17 cellular contexts compared by ENCODE assay signal in genomic region chr1:31799895-31800676, GRCh38. TPM values are rescaled to one million over a fixed set of nuclear protein-coding genes. Genes with fewer than 3 reads are reported as not detected.
A peak's percentile ranks its signal among the peaks of the same experiment; 100 is the strongest.
DNase-seq lines count a peak whose midpoint lies in the region; ATAC-seq, FAIRE-seq and TF ChIP-seq lines count a peak whose summit lies in the region.
"Had no signal": no experiment of that assay in that cellular context is flagged by ENCODE, and none has a peak within 500 bp of the region (broad histone marks: within the 10 kb centered on the region; RNA-seq: fewer than 3 reads in every experiment).

No MANE protein-coding gene starts in this region.

- H3K23me2 ChIP-seq in H1 (ENCODE audit: low read depth, low read length): no peaks in the 10 kb centered on the region; the same call in 1 of the 2 replicates

- H3K27ac ChIP-seq in H1 (ENCODE audit: low read depth, low read length) (no peak overlapping the region), neuronal stem cell (replicated peaks; ENCODE audit: low read length) (no peak overlapping the region), brain microvascular endothelial cell (no peak overlapping the region), tibial nerve (no peak overlapping the region)
- H3K27ac ChIP-seq: body of pancreas, coronary artery, gastroesophageal sphincter had no signal

- H2BK20ac ChIP-seq in H1 (ENCODE audit: low read length): no peak overlapping the region

- 91% methylated on average over 16 of the region's 16 CpGs; no CpG with 5 or more reads in 1 of the 2 experiments for WGBS in H1 (ENCODE audit: extremely low coverage in 1 of 2, insufficient coverage in 1 of 2, insufficient read length in 1 of 2, insufficient replicate concordance in 2 of 2, low coverage in 1 of 2, low lambda C conversion rate in 2 of 2, missing lambda C conversion rate in 1 of 2), 2 experiments
- no CpG with 5 or more reads among the region's 16 CpGs for WGBS in neuronal stem cell (ENCODE audit: extremely low coverage in 2 of 2, insufficient read length in 2 of 2, insufficient replicate concordance in 1 of 2), 2 donors
- WGBS in tibial nerve, 2 donors: 84 to 88% methylated on average over 8 to 15 of the region's 16 CpGs

- H3K27me3 ChIP-seq in H1 (replicated peaks in 1 of 4; ENCODE audit: control insufficient read depth in 3 of 4, extremely low read depth in 1 of 4, insufficient read depth in 3 of 4, low read length in 3 of 4) (peaks cover 0 to 3% (median 0%) of the 10 kb centered on the region in 4 experiments; a peak in 2 of 7 replicates), neuronal stem cell (ENCODE audit: control insufficient read depth in 3 of 3, insufficient read depth in 3 of 3, low read depth in 1 of 3, low read length in 3 of 3) (peaks cover 0 to 24% (median 0%) of the 10 kb centered on the region in 3 experiments), brain microvascular endothelial cell (replicated peaks) (no peaks in the 10 kb centered on the region), tibial nerve (no peaks in the 10 kb centered on the region)
- H3K27me3 ChIP-seq: body of pancreas had no signal

- CTCF ChIA-PET in H1 (lab: Charles Lee; ENCODE audit: partially characterized antibody): interaction anchor here (1.2 to 5.5 kb wide), 6 partner anchors 10 to 164 kb away, joined by 3 to 44 read pairs (median 6); partner anchors contain the start of gene SPOCD1

- POLR2A ChIA-PET in H1 (lab: Charles Lee; ENCODE audit: partially characterized antibody): interaction anchor here (0.6 to 1.7 kb wide), 5 partner anchors 13 to 964 kb away, joined by 3 to 6 read pairs (median 4); no protein-coding TSS in a partner anchor

- H3K9ac ChIP-seq in H1 (replicated peaks in 1 of 4; ENCODE audit: extremely low read depth in 1 of 4, low read depth in 3 of 4, low read length in 3 of 4): no peak overlapping the region
- no peak overlapping the region for H3K9ac ChIP-seq in neuronal stem cell (ENCODE audit: low read depth, low read length, poor library complexity)

- no peak overlapping the region for H3K14ac ChIP-seq in H1 (ENCODE audit: insufficient read length)
- peak overlapping the region; percentile 72 for H3K14ac ChIP-seq in neuronal stem cell (ENCODE audit: low read length)

- H4K5ac ChIP-seq in H1 (ENCODE audit: insufficient read length, low read depth, low read length): no peak overlapping the region

- H3K79me1 ChIP-seq in H1 (ENCODE audit: low read depth, low read length): no peaks in the 10 kb centered on the region
- no peaks in the 10 kb centered on the region for H3K79me1 ChIP-seq in neuronal stem cell (ENCODE audit: low read depth, low read length)

- no peak overlapping the region for H3K56ac ChIP-seq in H1 (replicated peaks; ENCODE audit: insufficient read length, low read depth, low read length)

- no peak for TF ChIP-seq CTCF in natural killer cell (IDR thresholded peaks at IDR 0.05)
- no peak for TF ChIP-seq CTCF in H1 (IDR thresholded peaks at IDR 0.05; ENCODE audit: control extremely low read depth in 1 of 3, insufficient read depth in 1 of 3, low read depth in 1 of 3, low read length in 3 of 3)
- no peak for TF ChIP-seq CTCF in brain microvascular endothelial cell (IDR thresholded peaks at IDR 0.05; ENCODE audit: low read depth, low read length, missing control alignments)
- TF ChIP-seq CTCF in tibial nerve (IDR thresholded peaks at IDR 0.05): no peak

- no peak overlapping the region for H4K8ac ChIP-seq in H1 (ENCODE audit: extremely low read depth, insufficient read depth, low read length)
- peak overlapping the region; percentile 20 for H4K8ac ChIP-seq in neuronal stem cell (ENCODE audit: low read depth, low read length)

- no peaks in the 10 kb centered on the region for H3K9me3 Mint-ChIP-seq in natural killer cell
- H3K9me3 Mint-ChIP-seq in natural killer cell treated with Interleukin-12 subunit alpha and Interleukin-12 subunit beta and Interleukin-15 and Interleukin-18, amount 100 ng/mL, for 72 hours: no peaks in the 10 kb centered on the region
- no peaks in the 10 kb centered on the region for H3K9me3 Mint-ChIP-seq in activated T-helper 1 cell treated with anti-CD3 and anti-CD28 coated beads, Interleukin-12 subunit alpha, Interleukin-12 subunit beta, Interleukin-2, Interleukin-4 antibody, amounts not matched to agents 30 ng/mL and 10 ng/mL and 1 ng/mL, durations not matched to agents 14 hours and 24 hours and 36 hours
- H3K9me3 Mint-ChIP-seq: activated naive CD4-positive, alpha-beta T cell treated with anti-CD3 and anti-CD28 coated beads, Interleukin-2, amount 10 ng/mL, durations not matched to agents 7 days and 5 days had no signal

- H2AFZ ChIP-seq in H1 (ENCODE audit: low read length): no peak overlapping the region
- H2AFZ ChIP-seq in neuronal stem cell (ENCODE audit: low read length): peak overlapping the region; percentile 71

- 0 out of 2 replicates have a peak overlapping the region, but pooled peaks have one; percentile 97 for H2BK15ac ChIP-seq in H1 (ENCODE audit: low read length)
- H2BK15ac ChIP-seq in neuronal stem cell (ENCODE audit: low read length): peak overlapping the region; percentile 22

- no peak for FAIRE-seq in H1 (lab: Jason Lieb, UNC)

- H3K23ac ChIP-seq in H1 (ENCODE audit: insufficient read length) (no peak overlapping the region), neuronal stem cell (ENCODE audit: low read depth, low read length, poor library complexity) (no peak overlapping the region)

- H3K4me3 Mint-ChIP-seq in natural killer cell: no peak overlapping the region
- H3K4me3 Mint-ChIP-seq in natural killer cell treated with Interleukin-12 subunit alpha and Interleukin-12 subunit beta and Interleukin-15 and Interleukin-18, amount 100 ng/mL, for 72 hours: no peak overlapping the region
- no peak overlapping the region for H3K4me3 Mint-ChIP-seq in activated T-helper 1 cell treated with anti-CD3 and anti-CD28 coated beads, Interleukin-12 subunit alpha, Interleukin-12 subunit beta, Interleukin-2, Interleukin-4 antibody, amounts not matched to agents 30 ng/mL and 10 ng/mL and 1 ng/mL, durations not matched to agents 14 hours and 24 hours and 36 hours
- H3K4me3 Mint-ChIP-seq: activated naive CD4-positive, alpha-beta T cell treated with anti-CD3 and anti-CD28 coated beads, Interleukin-2, amount 10 ng/mL, durations not matched to agents 7 days and 5 days had no signal

- intact Hi-C loops in natural killer cell (cut with micrococcal nuclease): no loop called here
- intact Hi-C loops in activated T-helper 1 cell treated with anti-CD3 and anti-CD28 coated beads, Interleukin-12 subunit alpha, Interleukin-12 subunit beta, Interleukin-2, Interleukin-4 antibody, amounts not matched to agents 30 ng/mL and 10 ng/mL and 1 ng/mL, durations not matched to agents 14 hours and 24 hours and 36 hours (cut with micrococcal nuclease): no loop called here

- peaks cover 4 to 9% of the 10 kb centered on the region in 2 donors for H3K4me1 Mint-ChIP-seq in natural killer cell
- H3K4me1 Mint-ChIP-seq in natural killer cell treated with Interleukin-12 subunit alpha and Interleukin-12 subunit beta and Interleukin-15 and Interleukin-18, amount 100 ng/mL, for 72 hours (ENCODE audit: low read depth in 2 of 2): peaks cover 3 to 8% of the 10 kb centered on the region in 2 donors
- H3K4me1 Mint-ChIP-seq in activated T-helper 1 cell treated with anti-CD3 and anti-CD28 coated beads, Interleukin-12 subunit alpha, Interleukin-12 subunit beta, Interleukin-2, Interleukin-4 antibody, amounts not matched to agents 30 ng/mL and 10 ng/mL and 1 ng/mL, durations not matched to agents 14 hours and 24 hours and 36 hours (ENCODE audit: low read depth): no peaks in the 10 kb centered on the region

- no peak overlapping the region for H2AK5ac ChIP-seq in H1 (ENCODE audit: low read depth, low read length)
- no peak overlapping the region for H2AK5ac ChIP-seq in neuronal stem cell (ENCODE audit: low read depth, low read length)

- TF ChIP-seq RAD21 in H1 (IDR thresholded peaks at IDR 0.05 in 1 of 2, conservative IDR thresholded peaks at IDR 0.05 in 1 of 2; ENCODE audit: low read depth in 2 of 2, low read length in 2 of 2): no peak

- H4K91ac ChIP-seq in H1 (replicated peaks; ENCODE audit: insufficient read length, low read length) (peak overlapping the region; percentile 83), neuronal stem cell (ENCODE audit: low read depth, low read length, poor library complexity) (no peak overlapping the region)

- TF ChIP-seq POLR2A in H1 (IDR thresholded peaks at IDR 0.05; ENCODE audit: control extremely low read depth in 1 of 2, low read depth in 2 of 2, low read length in 2 of 2) (no peak), tibial nerve (IDR thresholded peaks at IDR 0.05) (no peak)

- TF ChIP-seq EP300 in H1 (IDR thresholded peaks at IDR 0.05; ENCODE audit: borderline replicate concordance in 1 of 2, low read depth in 2 of 2, low read length in 2 of 2): no peak
- no peak for TF ChIP-seq EP300 in tibial nerve (IDR thresholded peaks at IDR 0.05)

- in situ Hi-C loops in brain microvascular endothelial cell (cut with HindIII; ENCODE audit: low pct_ligation_motif_present, low sequenced_read_pairs): no loop called here

- no peak overlapping the region for H2BK120ac ChIP-seq in H1 (replicated peaks; ENCODE audit: low read depth, low read length)
- H2BK120ac ChIP-seq in neuronal stem cell (ENCODE audit: low read depth, low read length): no peak overlapping the region

- H3K9me3 ChIP-seq in H1 (ENCODE audit: insufficient read depth in 2 of 2, low read depth in 1 of 2, low read length in 1 of 2) (no peaks in the 10 kb centered on the region), neuronal stem cell (replicated peaks in 1 of 2; ENCODE audit: control insufficient read depth in 2 of 2, insufficient read depth in 1 of 2, low read depth in 1 of 2, low read length in 2 of 2) (no peaks in the 10 kb centered on the region), tibial nerve (no peaks in the 10 kb centered on the region)
- H3K9me3 ChIP-seq: body of pancreas, gastroesophageal sphincter had no signal

- H3K4me1 ChIP-seq in H1 (replicated peaks in 1 of 4; ENCODE audit: control insufficient read depth in 3 of 4, insufficient read depth in 4 of 4, low read length in 3 of 4) (peaks cover 0 to 16% (median 8%) of the 10 kb centered on the region in 4 experiments; a peak in 5 of 7 replicates), neuronal stem cell (ENCODE audit: control insufficient read depth in 2 of 2, insufficient read depth in 1 of 2, low read depth in 1 of 2, low read length in 2 of 2) (peaks cover 22 to 29% of the 10 kb centered on the region in 2 donors), tibial nerve (peaks cover 0 to 14% (median 3%) of the 10 kb centered on the region in 4 donors)
- H3K4me1 ChIP-seq: body of pancreas, gastroesophageal sphincter had no signal

- H3K79me2 ChIP-seq in H1 (ENCODE audit: control insufficient read depth in 1 of 2, insufficient read depth in 2 of 2, low read length in 2 of 2): no peaks in the 10 kb centered on the region

- H3K4me2 ChIP-seq in H1 (ENCODE audit: insufficient read depth in 1 of 2, low read depth in 2 of 2, low read length in 2 of 2): no peak overlapping the region; a peak in 1 of 4 replicates
- no peak overlapping the region for H3K4me2 ChIP-seq in neuronal stem cell (ENCODE audit: insufficient read depth, low read length, poor library complexity, severe bottlenecking)

- H3K27me3 Mint-ChIP-seq in natural killer cell (ENCODE audit: low read depth in 2 of 2): peaks cover 0 to 9% of the 10 kb centered on the region in 2 donors
- H3K27me3 Mint-ChIP-seq in natural killer cell treated with Interleukin-12 subunit alpha and Interleukin-12 subunit beta and Interleukin-15 and Interleukin-18, amount 100 ng/mL, for 72 hours: peaks cover 5 to 9% of the 10 kb centered on the region in 2 donors
- H3K27me3 Mint-ChIP-seq in activated T-helper 1 cell treated with anti-CD3 and anti-CD28 coated beads, Interleukin-12 subunit alpha, Interleukin-12 subunit beta, Interleukin-2, Interleukin-4 antibody, amounts not matched to agents 30 ng/mL and 10 ng/mL and 1 ng/mL, durations not matched to agents 14 hours and 24 hours and 36 hours (ENCODE audit: insufficient read depth): peaks cover 8% of the 10 kb centered on the region

- H3K27ac Mint-ChIP-seq in natural killer cell: no peak overlapping the region
- peak overlapping the region in 1 of 2 donors; percentile 26 for H3K27ac Mint-ChIP-seq in natural killer cell treated with Interleukin-12 subunit alpha and Interleukin-12 subunit beta and Interleukin-15 and Interleukin-18, amount 100 ng/mL, for 72 hours
- no peak overlapping the region for H3K27ac Mint-ChIP-seq in activated T-helper 1 cell treated with anti-CD3 and anti-CD28 coated beads, Interleukin-12 subunit alpha, Interleukin-12 subunit beta, Interleukin-2, Interleukin-4 antibody, amounts not matched to agents 30 ng/mL and 10 ng/mL and 1 ng/mL, durations not matched to agents 14 hours and 24 hours and 36 hours
- H3K27ac Mint-ChIP-seq: activated naive CD4-positive, alpha-beta T cell treated with anti-CD3 and anti-CD28 coated beads, Interleukin-2, amount 10 ng/mL, durations not matched to agents 7 days and 5 days; progenitor cell of endocrine pancreas had no signal

- no peak for ATAC-seq in natural killer cell
- ATAC-seq in natural killer cell treated with Interleukin-12 subunit alpha and Interleukin-12 subunit beta and Interleukin-15 and Interleukin-18, amount 100 ng/mL, for 72 hours: no peak
- ATAC-seq: body of pancreas, gastroesophageal sphincter had no signal

- no peaks in the 10 kb centered on the region for H3K36me3 ChIP-seq in H1 (ENCODE audit: control insufficient read depth in 2 of 4, insufficient read depth in 4 of 4, low read length in 3 of 4)
- no peaks in the 10 kb centered on the region for H3K36me3 ChIP-seq in neuronal stem cell (replicated peaks in 1 of 2; ENCODE audit: control insufficient read depth in 2 of 2, insufficient read depth in 2 of 2, low read length in 2 of 2)
- H3K36me3 ChIP-seq in brain microvascular endothelial cell (replicated peaks): peaks cover 13% of the 10 kb centered on the region
- H3K36me3 ChIP-seq in tibial nerve: no peaks in the 10 kb centered on the region
- H3K36me3 ChIP-seq: gastroesophageal sphincter had no signal

- H3K18ac ChIP-seq in H1 (ENCODE audit: extremely low read depth, low read length) (peak overlapping the region; percentile 32; the same call in 1 of the 2 replicates), neuronal stem cell (ENCODE audit: low read length) (peak overlapping the region; percentile 67)

- H3K4ac ChIP-seq in H1 (replicated peaks; ENCODE audit: insufficient read length, low read depth, low read length) (peak overlapping the region; percentile 32), neuronal stem cell (ENCODE audit: low read length) (no peak overlapping the region)

- H3K36me3 Mint-ChIP-seq in natural killer cell: no peaks in the 10 kb centered on the region
- no peaks in the 10 kb centered on the region for H3K36me3 Mint-ChIP-seq in natural killer cell treated with Interleukin-12 subunit alpha and Interleukin-12 subunit beta and Interleukin-15 and Interleukin-18, amount 100 ng/mL, for 72 hours
- H3K36me3 Mint-ChIP-seq in activated T-helper 1 cell treated with anti-CD3 and anti-CD28 coated beads, Interleukin-12 subunit alpha, Interleukin-12 subunit beta, Interleukin-2, Interleukin-4 antibody, amounts not matched to agents 30 ng/mL and 10 ng/mL and 1 ng/mL, durations not matched to agents 14 hours and 24 hours and 36 hours (ENCODE audit: low read depth): no peaks in the 10 kb centered on the region
- H3K36me3 Mint-ChIP-seq: activated naive CD4-positive, alpha-beta T cell treated with anti-CD3 and anti-CD28 coated beads, Interleukin-2, amount 10 ng/mL, durations not matched to agents 7 days and 5 days had no signal

- H3K4me3 ChIP-seq in H1 (ENCODE audit: extremely low read depth in 1 of 4, insufficient read depth in 2 of 4, low read depth in 3 of 4, low read length in 4 of 4) (no peak overlapping the region), neuronal stem cell (ENCODE audit: low read length in 2 of 2) (no peak overlapping the region), brain microvascular endothelial cell (ENCODE audit: low read depth, low read length) (no peak overlapping the region), tibial nerve (no peak overlapping the region)
- H3K4me3 ChIP-seq: body of pancreas, coronary artery, gastroesophageal sphincter had no signal

- peak; percentile 8 for DNase-seq in natural killer cell
- no peak for DNase-seq in natural killer cell treated with Interleukin-12 subunit alpha and Interleukin-12 subunit beta and Interleukin-15 and Interleukin-18, amount 100 ng/mL, for 72 hours (ENCODE audit: low spot score)
- no peak for DNase-seq in H1 (ENCODE audit: low read depth in 1 of 2, low spot score in 2 of 2)
- DNase-seq in neuronal stem cell (ENCODE audit: low spot score): no peak
- no peak for DNase-seq in effector CD4-positive, alpha-beta T cell
- no peak for DNase-seq in brain microvascular endothelial cell
- no peak for DNase-seq in tibial nerve (ENCODE audit: low spot score in 2 of 2)
- no peak for DNase-seq in activated T-helper 1 cell treated with anti-CD3 and anti-CD28 coated beads, Interleukin-12 subunit alpha, Interleukin-12 subunit beta, Interleukin-2, Interleukin-4 antibody, amounts not matched to agents 30 ng/mL and 10 ng/mL and 1 ng/mL, durations not matched to agents 14 hours and 24 hours and 36 hours (ENCODE audit: low spot score)
- DNase-seq: activated naive CD4-positive, alpha-beta T cell treated with anti-CD3 and anti-CD28 coated beads, Interleukin-2, amount 10 ng/mL, durations not matched to agents 7 days and 5 days; body of pancreas; GOT3; MM.1S; NCI-H1694 treated with DMSO at 0.1 percent for 48 hours; NCI-H226 had no signal

- H4K20me1 ChIP-seq in H1 (replicated peaks in 1 of 2; ENCODE audit: control insufficient read depth in 1 of 2, insufficient read depth in 2 of 2, low read length in 2 of 2): no peaks in the 10 kb centered on the region

- H2BK5ac ChIP-seq in H1 (ENCODE audit: low read depth, low read length) (no peak overlapping the region), neuronal stem cell (ENCODE audit: low read length) (no peak overlapping the region)

- H2BK12ac ChIP-seq in H1 (ENCODE audit: low read depth, low read length) (peak overlapping the region; percentile 34; the same call in 1 of the 2 replicates), neuronal stem cell (ENCODE audit: low read length) (no peak overlapping the region)

RNA-seq across cellular contexts. Expression of gene SPOCD1, which starts 15.7 kb away (rescaled TPM):
- under 1 TPM in 2 of 3 donors, not detected in 1; 0.54 to 0.68 TPM for total RNA-seq in natural killer cell
- total RNA-seq in natural killer cell treated with Interleukin-12 subunit alpha and Interleukin-12 subunit beta and Interleukin-15 and Interleukin-18, amount 100 ng/mL, for 72 hours: not detected
- total RNA-seq in H1 (2021; fragmentation: NEBNext Ultra II Directional; extraction: Animal tissue kit (Norgen Biotek cat#: 25700)): 1.8 and 2.0 TPM in 2 replicates
- 2.9 and 4.2 TPM in 2 replicates for polyA plus RNA-seq in H1 (2011; rRNA removed)
- polyA plus RNA-seq in H1 (2011; cell fraction: cytosol; rRNA removed): 4.7 TPM
- 13.1 TPM for polyA plus RNA-seq in H1 (2011; cell fraction: nucleus; rRNA removed)
- 1.9 to 2.6 TPM (median 2.1 TPM) in 4 replicates for polyA plus RNA-seq in H1 (2012, experiment 1 of 2)
- polyA plus RNA-seq in H1 (2012, experiment 2 of 2): 0.84 TPM
- 1.4 TPM for polyA plus RNA-seq in H1 (2013, experiment 1 of 2)
- polyA plus RNA-seq in H1 (2013, experiment 2 of 2): 1.0 TPM
- polyA minus RNA-seq in H1 (2011; rRNA and poly(A)+ RNA removed): 2.2 and 3.0 TPM in 2 replicates
- 1.2 TPM for polyA minus RNA-seq in H1 (2011; cell fraction: cytosol; rRNA and poly(A)+ RNA removed)
- 5.6 TPM for polyA minus RNA-seq in H1 (2011; cell fraction: nucleus; rRNA and poly(A)+ RNA removed)
- polyA plus RNA-seq in neuronal stem cell (2013, experiment 1 of 2): 1.1 TPM
- polyA plus RNA-seq in neuronal stem cell (2013, experiment 2 of 2): 0.97 TPM
- total RNA-seq in tibial nerve: 10 to 100 TPM in 1 of 4 donors, under 1 TPM in 2, not detected in 1; 0.42 to 14.1 (median 0.66) TPM
- not detected in 2 replicates for total RNA-seq in activated T-helper 1 cell treated with anti-CD3 and anti-CD28 coated beads, Interleukin-12 subunit alpha, Interleukin-12 subunit beta, Interleukin-2, Interleukin-4 antibody, amounts not matched to agents 30 ng/mL and 10 ng/mL and 1 ng/mL, durations not matched to agents 14 hours and 24 hours and 36 hours

RNA-seq across cellular contexts. Expression of gene ADGRB2, which starts 35.9 kb away (rescaled TPM):
- total RNA-seq in natural killer cell (10 to 100 TPM in 2 of 3 donors, 1 to 10 TPM in 1; 7.6 to 19.9 (median 12.8) TPM), tibial nerve (10 to 100 TPM in 1 of 4 donors, 1 to 10 TPM in 3; 1.6 to 10.5 (median 4.1) TPM)
- total RNA-seq in natural killer cell treated with Interleukin-12 subunit alpha and Interleukin-12 subunit beta and Interleukin-15 and Interleukin-18, amount 100 ng/mL, for 72 hours: 1 to 10 TPM in 1 of 2 donors, not detected in 1; 1.2 TPM
- total RNA-seq in H1 (2021; fragmentation: NEBNext Ultra II Directional; extraction: Animal tissue kit (Norgen Biotek cat#: 25700)): 25.8 and 26.2 TPM in 2 replicates
- 15.6 and 29.0 TPM in 2 replicates for polyA plus RNA-seq in H1 (2011; rRNA removed)
- 20.6 TPM for polyA plus RNA-seq in H1 (2011; cell fraction: cytosol; rRNA removed)
- 126 TPM for polyA plus RNA-seq in H1 (2011; cell fraction: nucleus; rRNA removed)
- 17.3 to 29.1 TPM (median 22.1 TPM) in 4 replicates for polyA plus RNA-seq in H1 (2012, experiment 1 of 2)
- 15.4 TPM for polyA plus RNA-seq in H1 (2012, experiment 2 of 2)
- polyA plus RNA-seq in H1 (2013, experiment 1 of 2): 13.4 TPM
- 13.0 TPM for polyA plus RNA-seq in H1 (2013, experiment 2 of 2)
- polyA minus RNA-seq in H1 (2011; rRNA and poly(A)+ RNA removed): 7.5 and 9.4 TPM in 2 replicates
- 14.0 TPM for polyA minus RNA-seq in H1 (2011; cell fraction: cytosol; rRNA and poly(A)+ RNA removed)
- 22.9 TPM for polyA minus RNA-seq in H1 (2011; cell fraction: nucleus; rRNA and poly(A)+ RNA removed)
- 25.2 TPM for polyA plus RNA-seq in neuronal stem cell (2013, experiment 1 of 2)
- 24.4 TPM for polyA plus RNA-seq in neuronal stem cell (2013, experiment 2 of 2)
- total RNA-seq in activated T-helper 1 cell treated with anti-CD3 and anti-CD28 coated beads, Interleukin-12 subunit alpha, Interleukin-12 subunit beta, Interleukin-2, Interleukin-4 antibody, amounts not matched to agents 30 ng/mL and 10 ng/mL and 1 ng/mL, durations not matched to agents 14 hours and 24 hours and 36 hours: 0.13 and 0.29 TPM in 2 replicates
